Comparison of ENCODE assay signal across 7 cellular contexts in the genomic region with DNA sequence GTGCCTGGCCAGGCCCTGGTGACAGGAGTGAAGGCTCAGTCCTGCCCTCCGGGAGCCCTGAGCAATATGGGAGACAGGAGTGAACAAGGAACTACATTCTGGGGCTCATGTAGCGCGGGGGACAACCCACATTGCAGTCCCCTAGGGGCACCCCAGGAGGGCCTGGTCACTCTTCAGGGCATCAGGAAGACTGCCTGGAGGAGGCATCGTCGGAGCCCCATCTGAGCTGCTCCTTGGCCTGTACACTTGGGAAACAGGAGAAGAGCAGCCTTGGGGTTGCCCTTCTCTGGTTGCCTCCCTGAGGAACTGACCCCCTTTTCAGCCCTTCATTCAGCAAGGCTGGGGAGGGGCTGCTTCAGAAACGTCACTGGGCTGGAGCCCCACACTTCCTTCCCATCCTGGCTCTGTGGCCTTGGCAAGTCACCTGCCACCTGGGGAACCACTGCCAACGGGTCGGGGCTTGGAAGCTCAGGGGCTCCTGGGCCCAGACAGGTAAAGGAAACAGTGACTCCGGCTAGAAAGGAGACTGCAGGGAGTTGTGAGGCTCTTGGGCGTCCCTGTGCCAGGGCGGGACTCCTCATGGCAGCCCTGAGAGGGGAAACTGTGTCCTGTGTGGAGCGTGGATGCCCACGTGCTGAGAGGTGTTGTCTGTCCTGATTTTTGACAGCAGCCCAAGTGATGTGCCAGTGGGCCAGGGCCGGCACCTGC.
"Had no signal": no experiment of that assay in that cellular context is flagged by ENCODE, and none has a peak within 500 bp of the region (broad histone marks: within the 10 kb centered on the region; RNA-seq: fewer than 3 reads in every experiment).

No MANE protein-coding gene starts in this region.

- DNase-seq: activated CD4-positive, alpha-beta T cell treated with anti-CD3 and anti-CD28 coated beads, Interleukin-2, amount 50 U/mL, for 1 hour; activated naive CD4-positive, alpha-beta T cell treated with anti-CD3 and anti-CD28 coated beads for 36 hours; activated T-cell treated with anti-CD3 and anti-CD28 coated beads for 4 hours; caudate nucleus; cortex of kidney; effector memory CD4-positive, alpha-beta T cell had no signal

- H3K27ac ChIP-seq: epithelial cell of prostate had no signal
